ENCODE assay signal across 8 cellular contexts in the genomic region with DNA sequence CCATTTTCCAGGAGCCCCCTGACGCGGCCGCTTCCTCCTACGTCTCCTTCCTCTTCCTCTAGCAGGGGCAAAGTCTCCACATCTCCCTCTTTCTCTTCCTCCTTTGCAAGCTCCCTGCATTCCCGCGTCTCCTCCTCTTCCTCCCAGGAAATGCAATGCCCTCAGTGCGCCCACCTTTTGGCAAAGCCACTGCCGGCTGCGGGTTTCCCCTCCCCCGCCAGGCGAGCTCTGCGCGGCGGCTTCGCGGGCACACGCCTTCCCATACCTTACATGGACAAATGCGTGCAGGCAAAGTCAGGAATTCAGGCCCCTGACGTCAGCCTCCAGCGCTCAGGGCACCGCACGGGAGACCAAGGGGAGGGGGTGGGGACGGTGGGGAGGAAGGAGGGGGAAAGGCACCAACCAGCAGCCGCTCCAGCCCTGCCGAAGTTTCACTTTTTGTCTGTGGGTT. TPM values are rescaled to one million over a fixed set of nuclear protein-coding genes. Genes with fewer than 3 reads are reported as not detected.
DNase-seq lines count a peak whose midpoint lies in the region; TF ChIP-seq lines count a peak whose summit lies in the region.

No MANE protein-coding gene starts in this region.

- H3K4me3 ChIP-seq in skeletal muscle satellite cell (ENCODE audit: low read length) = peak overlapping the region; percentile 78

- H3K9me3 ChIP-seq in skeletal muscle satellite cell (replicated peaks; ENCODE audit: low read length) = no peaks in the 10 kb centered on the region

- H3K36me3 Mint-ChIP-seq in chondrocyte (ENCODE audit: low read depth) = no peaks in the 10 kb centered on the region

- peak overlapping the region; percentile 98 for H3K4me3 Mint-ChIP-seq in chondrocyte (ENCODE audit: unreplicated experiment)

- H3K4me1 Mint-ChIP-seq in chondrocyte (ENCODE audit: low read depth) = peaks cover 61% of the 10 kb centered on the region

- H3K9ac ChIP-seq in skeletal muscle satellite cell (ENCODE audit: low read depth, low read length) = peak overlapping the region; percentile 97

- peaks cover 38% of the 10 kb centered on the region for H3K4me1 ChIP-seq in skeletal muscle satellite cell (ENCODE audit: control insufficient read depth, insufficient read depth, low read length)

- no peaks in the 10 kb centered on the region for H3K36me3 ChIP-seq in skeletal muscle satellite cell (ENCODE audit: insufficient read depth, low read length)

- DNase-seq in DMS53 (lab: John Stamatoyannopoulos, UW) (peak; percentile 93), GOT3 (lab: John Stamatoyannopoulos, UW) (peak; percentile 73), NCI-H1048 (lab: John Stamatoyannopoulos, UW) (peak; percentile 66), T-helper 22 cell (ENCODE audit: low read depth) (peak; percentile 37), chondrocyte (ENCODE audit: low spot score) (no peak), iris pigment epithelial cell (ENCODE audit: low read depth) (peak; percentile 94), NAMALWA (ENCODE audit: low spot score) (no peak)

- no peaks in the 10 kb centered on the region for H3K27me3 Mint-ChIP-seq in chondrocyte (ENCODE audit: low read depth)

- H3K27me3 ChIP-seq in skeletal muscle satellite cell (ENCODE audit: control insufficient read depth, insufficient read depth, low read length) = no peaks in the 10 kb centered on the region

- peak overlapping the region; percentile 100 for H3K27ac Mint-ChIP-seq in chondrocyte (ENCODE audit: unreplicated experiment)

- no peak for TF ChIP-seq CTCF in chondrocyte (IDR thresholded peaks at IDR 0.05)

- no peaks in the 10 kb centered on the region for H3K9me3 Mint-ChIP-seq in chondrocyte (ENCODE audit: low read depth)

- H3K4me2 ChIP-seq in skeletal muscle satellite cell (ENCODE audit: low read length) = peak overlapping the region; percentile 97

RNA-seq across cellular contexts. Expression of gene LPP, which starts 0.4 kb away (rescaled TPM):
- 174 to 295 TPM (median 288 TPM) in 3 replicates for total RNA-seq in chondrocyte
- total RNA-seq in skeletal muscle satellite cell (2012; rRNA removed) = 33.5 and 46.1 TPM in 2 replicates

Comparison
In these comparisons a context has a peak if more than half of its experiments do, and no peak if none do; other contexts are left out.
1. DNase-seq: peak in DMS53 (single experiment), GOT3 (single experiment), NCI-H1048 (single experiment), T-helper 22 cell (single experiment) and iris pigment epithelial cell (single experiment); none in chondrocyte (single experiment) and NAMALWA (single experiment).